Comparison of ENCODE assay signal across 8 cellular contexts in the genomic region with DNA sequence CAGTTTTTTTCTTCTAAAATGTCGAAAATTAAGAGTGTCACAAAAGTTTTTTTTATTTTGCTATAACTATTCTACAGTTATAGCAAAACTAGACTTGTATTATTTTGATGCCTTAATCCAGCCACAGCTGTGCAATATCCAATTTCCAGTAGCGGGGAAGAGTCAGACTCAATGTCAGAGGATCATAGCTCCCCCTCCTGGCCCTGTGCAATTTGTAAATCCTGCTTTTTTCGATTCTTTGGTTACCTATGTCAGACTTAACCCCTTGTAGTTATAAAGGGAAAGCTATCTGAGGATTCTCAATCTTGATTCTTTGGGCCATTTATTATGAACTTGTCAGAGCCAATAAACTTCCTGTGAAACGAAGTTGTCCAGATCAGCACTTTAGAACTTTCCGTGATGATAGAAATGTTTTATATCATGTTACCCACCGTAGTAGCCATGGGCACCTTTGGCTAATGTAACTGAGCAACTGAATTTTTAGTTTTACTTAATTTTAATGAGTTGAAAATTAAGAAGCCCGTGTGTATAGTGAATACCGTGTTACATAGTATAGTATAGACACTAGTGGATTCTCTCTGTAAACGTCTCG.
DNase-seq lines count a peak whose midpoint lies in the region; ATAC-seq lines count a peak whose summit lies in the region.

No MANE protein-coding gene starts in this region.

- no peak for ATAC-seq in GM21825 (IDR thresholded peaks at IDR 0.05; ENCODE audit: unreplicated experiment)

- H3K27ac Mint-ChIP-seq in activated CD4-positive, alpha-beta T cell treated with anti-CD3 and anti-CD28 coated beads, Interleukin-2, amount 10 ng/mL, durations not matched to agents 7 days and 5 days = no peak overlapping the region

- H3K9me3 Mint-ChIP-seq in activated CD4-positive, alpha-beta T cell treated with anti-CD3 and anti-CD28 coated beads, Interleukin-2, amount 10 ng/mL, durations not matched to agents 7 days and 5 days = no peaks in the 10 kb centered on the region

- no peak overlapping the region for H3K4me3 Mint-ChIP-seq in activated CD4-positive, alpha-beta T cell treated with anti-CD3 and anti-CD28 coated beads, Interleukin-2, amount 10 ng/mL, durations not matched to agents 7 days and 5 days

- intact Hi-C loops in head of caudate nucleus (cut with DNase I) = loop anchor here (5.0 kb wide), 3 partner anchors 85 to 750 kb away; partner anchors contain the start of gene PRKCQ

- DNase-seq in NCI-H2081 (lab: John Stamatoyannopoulos, UW) = peak; percentile 44 to 49
- DNase-seq in NCI-H2081 treated with DMSO at 0.1 percent for 48 hours (lab: John Stamatoyannopoulos, UW) = no peak
- peak; percentile 18 for DNase-seq in LoVo (ENCODE audit: low spot score)
- peak; percentile 58 for DNase-seq in activated CD4-positive, alpha-beta T cell treated with anti-CD3 and anti-CD28 coated beads, Interleukin-2, amount 10 ng/mL, durations not matched to agents 7 days and 5 days
- peak in 41 of 42 donors; percentile 7 to 90 (median 65) for DNase-seq in head of caudate nucleus
- peak in 2 of 3 donors; percentile 42 to 55 for DNase-seq in stimulated activated CD4-positive, alpha-beta T cell treated with anti-CD3 and anti-CD28 coated beads, Interleukin-12 subunit alpha, Interleukin-12 subunit beta, amount 100 ng/mL, for 48 hours (ENCODE audit: low read depth in 2 of 3, low spot score in 1 of 3)
- no peak for DNase-seq in NCI-H510A treated with DMSO at 0.1 percent for 48 hours (lab: John Stamatoyannopoulos, UW)

- POLR2A ChIA-PET in activated CD4-positive, alpha-beta T cell treated with anti-CD3 and anti-CD28 coated beads, Interleukin-2, amount 10 ng/mL, durations not matched to agents 7 days and 5 days (lab: Charles Lee) = no interaction called here

- CTCF ChIA-PET in activated CD4-positive, alpha-beta T cell treated with anti-CD3 and anti-CD28 coated beads, Interleukin-2, amount 10 ng/mL, durations not matched to agents 7 days and 5 days (lab: Charles Lee) = interaction anchor here (1.0 to 2.6 kb wide), 12 partner anchors 20 to 258 kb away, joined by 3 to 12 read pairs (median 6); no protein-coding TSS in a partner anchor

- no peaks in the 10 kb centered on the region for H3K36me3 Mint-ChIP-seq in activated CD4-positive, alpha-beta T cell treated with anti-CD3 and anti-CD28 coated beads, Interleukin-2, amount 10 ng/mL, durations not matched to agents 7 days and 5 days (ENCODE audit: low read depth)

- peaks cover 7% of the 10 kb centered on the region for H3K27me3 Mint-ChIP-seq in activated CD4-positive, alpha-beta T cell treated with anti-CD3 and anti-CD28 coated beads, Interleukin-2, amount 10 ng/mL, durations not matched to agents 7 days and 5 days

- peaks cover 27% of the 10 kb centered on the region for H3K4me1 Mint-ChIP-seq in activated CD4-positive, alpha-beta T cell treated with anti-CD3 and anti-CD28 coated beads, Interleukin-2, amount 10 ng/mL, durations not matched to agents 7 days and 5 days

Comparison
In these comparisons a context has a peak if more than half of its experiments do, and no peak if none do; other contexts are left out.
1. DNase-seq: peak in NCI-H2081 (2 of 2), LoVo (single experiment), activated CD4-positive, alpha-beta T cell treated with anti-CD3 and anti-CD28 coated beads, Interleukin-2, amount 10 ng/mL, durations not matched to agents 7 days and 5 days (single experiment), head of caudate nucleus (41 of 42) and stimulated activated CD4-positive, alpha-beta T cell treated with anti-CD3 and anti-CD28 coated beads, Interleukin-12 subunit alpha, Interleukin-12 subunit beta, amount 100 ng/mL, for 48 hours (2 of 3); none in NCI-H2081 treated with DMSO at 0.1 percent for 48 hours (single experiment) and NCI-H510A treated with DMSO at 0.1 percent for 48 hours (single experiment).